1 cellular context compared by ENCODE assay signal in the genomic region with DNA sequence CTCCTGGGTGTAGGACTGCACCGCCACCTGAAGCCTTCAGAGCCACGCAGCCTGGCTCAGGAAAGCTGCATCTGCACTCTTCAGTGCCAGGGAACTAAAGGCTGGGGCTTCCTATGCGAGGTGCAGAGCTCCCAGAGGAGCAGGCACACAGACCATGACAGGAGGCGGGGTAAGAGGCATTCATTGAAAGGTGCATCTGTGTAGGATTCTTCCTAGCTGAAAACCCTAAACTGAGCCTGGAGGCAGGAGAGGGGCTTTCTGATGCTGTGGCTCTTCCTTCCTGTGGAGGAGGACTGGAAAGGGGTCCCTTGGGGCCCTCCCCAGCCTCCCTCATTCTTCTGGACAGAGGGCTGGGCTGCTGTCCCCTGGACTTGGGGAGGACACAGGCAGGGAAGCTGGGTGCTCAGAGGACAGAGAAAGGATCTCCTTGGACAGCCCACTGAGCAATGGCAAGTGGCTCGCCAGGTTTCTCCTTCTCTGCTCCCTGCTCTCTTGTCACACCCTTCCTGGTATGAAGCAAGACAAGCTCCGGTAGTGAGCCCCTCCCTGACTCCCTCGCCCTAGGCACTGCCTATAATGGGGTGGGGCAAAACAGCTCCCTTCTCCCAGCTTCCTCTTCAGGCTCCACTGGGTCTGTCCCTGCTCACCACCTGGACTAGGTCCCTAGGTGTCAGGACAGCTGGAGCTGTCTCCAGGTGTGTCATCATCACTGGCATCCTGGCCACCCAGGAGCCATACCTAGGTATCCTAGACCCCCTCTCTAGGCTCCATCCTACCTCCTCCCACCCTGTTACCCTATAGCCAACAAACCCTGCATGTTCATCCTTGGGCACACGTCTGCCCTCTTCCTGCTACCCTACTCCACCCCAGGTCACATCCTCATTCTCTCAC.
TF ChIP-seq lines count a peak whose summit lies in the region.

No MANE protein-coding gene starts in this region.

TF ChIP-seq in HepG2, 621 proteins besides CTCF, POLR2A, EP300 and RAD21:
- TF ChIP-seq, protein P1, sequence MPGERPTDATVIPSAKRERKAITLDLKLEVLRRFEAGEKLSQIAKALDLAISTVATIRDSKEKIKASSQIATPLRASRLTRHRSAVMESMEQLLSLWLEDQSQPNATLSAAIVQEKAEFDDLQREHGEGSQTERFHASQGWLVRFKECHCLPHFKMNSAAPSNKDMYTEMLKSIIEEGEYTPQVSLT (CRISPR knock-in tag; IDR thresholded peaks at IDR 0.05; ENCODE audit: borderline replicate concordance, low read depth): no peak
- TF ChIP-seq ZNF629 (CRISPR knock-in tag; conservative IDR thresholded peaks at IDR 0.05) (no peak), REL (CRISPR knock-in tag; conservative IDR thresholded peaks at IDR 0.05) (no peak), SAFB2 (CRISPR knock-in tag; IDR thresholded peaks at IDR 0.05; ENCODE audit: borderline replicate concordance, low read depth) (no peak), ZNF850 (CRISPR knock-in tag; conservative IDR thresholded peaks at IDR 0.05) (no peak), POLR2AphosphoS5 (IDR thresholded peaks at IDR 0.05; ENCODE audit: low read depth, low read length) (no peak), HDAC6 (IDR thresholded peaks at IDR 0.05; ENCODE audit: low read depth, low read length) (no peak), ZNF451 (CRISPR knock-in tag; IDR thresholded peaks at IDR 0.05) (no peak), ZNF205 (CRISPR knock-in tag; IDR thresholded peaks at IDR 0.05) (no peak)
- TF ChIP-seq, protein P2, sequence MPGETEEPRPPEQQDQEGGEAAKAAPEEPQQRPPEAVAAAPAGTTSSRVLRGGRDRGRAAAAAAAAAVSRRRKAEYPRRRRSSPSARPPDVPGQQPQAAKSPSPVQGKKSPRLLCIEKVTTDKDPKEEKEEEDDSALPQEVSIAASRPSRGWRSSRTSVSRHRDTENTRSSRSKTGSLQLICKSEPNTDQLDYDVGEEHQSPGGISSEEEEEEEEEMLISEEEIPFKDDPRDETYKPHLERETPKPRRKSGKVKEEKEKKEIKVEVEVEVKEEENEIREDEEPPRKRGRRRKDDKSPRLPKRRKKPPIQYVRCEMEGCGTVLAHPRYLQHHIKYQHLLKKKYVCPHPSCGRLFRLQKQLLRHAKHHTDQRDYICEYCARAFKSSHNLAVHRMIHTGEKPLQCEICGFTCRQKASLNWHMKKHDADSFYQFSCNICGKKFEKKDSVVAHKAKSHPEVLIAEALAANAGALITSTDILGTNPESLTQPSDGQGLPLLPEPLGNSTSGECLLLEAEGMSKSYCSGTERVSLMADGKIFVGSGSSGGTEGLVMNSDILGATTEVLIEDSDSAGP (CRISPR knock-in tag; IDR thresholded peaks at IDR 0.05; ENCODE audit: borderline replicate concordance): no peak
- TF ChIP-seq, protein P3, sequence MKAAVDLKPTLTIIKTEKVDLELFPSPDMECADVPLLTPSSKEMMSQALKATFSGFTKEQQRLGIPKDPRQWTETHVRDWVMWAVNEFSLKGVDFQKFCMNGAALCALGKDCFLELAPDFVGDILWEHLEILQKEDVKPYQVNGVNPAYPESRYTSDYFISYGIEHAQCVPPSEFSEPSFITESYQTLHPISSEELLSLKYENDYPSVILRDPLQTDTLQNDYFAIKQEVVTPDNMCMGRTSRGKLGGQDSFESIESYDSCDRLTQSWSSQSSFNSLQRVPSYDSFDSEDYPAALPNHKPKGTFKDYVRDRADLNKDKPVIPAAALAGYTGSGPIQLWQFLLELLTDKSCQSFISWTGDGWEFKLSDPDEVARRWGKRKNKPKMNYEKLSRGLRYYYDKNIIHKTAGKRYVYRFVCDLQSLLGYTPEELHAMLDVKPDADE (CRISPR knock-in tag; IDR thresholded peaks at IDR 0.05): no peak
